9 cellular contexts compared by ENCODE assay signal in genomic region chr10:85873063-85873462, GRCh38.
"Had no signal": no experiment of that assay in that cellular context is flagged by ENCODE, and none has a peak within 500 bp of the region (broad histone marks: within the 10 kb centered on the region; RNA-seq: fewer than 3 reads in every experiment).

No MANE protein-coding gene starts in this region.

- H3K4me3 Mint-ChIP-seq: HFFc6 had no signal

- H3K27ac Mint-ChIP-seq: HFFc6 had no signal

- H3K9me3 Mint-ChIP-seq: IgD-negative memory B cell had no signal

- H2AFZ ChIP-seq: GM23248 had no signal

- ATAC-seq: HCT116, HepG2 had no signal

- H3K36me3 ChIP-seq: HAP-1 had no signal

- H3K9ac ChIP-seq: GM23248 had no signal

- H3K4me3 ChIP-seq: GM23248, HAP-1 had no signal

- H3K9me3 ChIP-seq: HAP-1 had no signal

- DNase-seq: GM23248, GOT3, H7, HFFc6 had no signal

- H3K27ac ChIP-seq: GM23248, HL-60 had no signal

- H3K4me1 ChIP-seq: HAP-1 had no signal
